In genomic region chr9:4762889-4763521, GRCh38 we compare ENCODE assay signal across 8 cellular contexts. TPM values are rescaled to one million over a fixed set of nuclear protein-coding genes. Genes with fewer than 3 reads are reported as not detected.
DNase-seq lines count a peak whose midpoint lies in the region; ATAC-seq and TF ChIP-seq lines count a peak whose summit lies in the region.

No MANE protein-coding gene starts in this region.

- ATAC-seq in upper lobe of right lung (peak; percentile 67), GM19467 (IDR thresholded peaks at IDR 0.05; ENCODE audit: unreplicated experiment) (no peak)

- intact Hi-C loops in lower leg skin (cut with DNase I; ENCODE audit: low total_unique reads), result loop anchor here (5.0 kb wide), 1 partner anchor 224 kb away; the partner anchor contains the start of gene JAK2
- intact Hi-C loops in upper lobe of right lung (cut with DNase I), result loop anchor here (5.0 to 10.0 kb wide), 2 partner anchors 162 to 224 kb away; partner anchors contain the start of gene JAK2

- peaks cover 14% of the 10 kb centered on the region for H3K4me1 ChIP-seq in upper lobe of right lung

- H3K36me3 ChIP-seq in upper lobe of right lung, result no peaks in the 10 kb centered on the region

- no peaks in the 10 kb centered on the region for H3K27me3 ChIP-seq in upper lobe of right lung

- WGBS in lower leg skin, 2 donors, result 33 to 41% methylated on average over 14 of the region's 14 CpGs

- TF ChIP-seq POLR2A in NB4 (IDR thresholded peaks at IDR 0.05; ENCODE audit: extremely low read depth, insufficient read length) (no peak), lower leg skin (IDR thresholded peaks at IDR 0.05) (no peak)

- DNase-seq in stimulated activated CD4-positive, alpha-beta T cell treated with anti-CD3 and anti-CD28 coated beads, Interleukin-15, amount 100 ng/mL, for 24 hours, result peak; percentile 20
- DNase-seq in stimulated activated CD4-positive, alpha-beta T cell treated with anti-CD3 and anti-CD28 coated beads, Interleukin-2, amount 100 ng/mL, for 48 hours, result no peak
- DNase-seq in NB4 (ENCODE audit: low read depth), result peak; percentile 88
- peak; percentile 44 for DNase-seq in cerebellar cortex (ENCODE audit: low spot score)
- peak; percentile 27 to 83 for DNase-seq in lower leg skin (ENCODE audit: low spot score in 2 of 2)
- DNase-seq in upper lobe of right lung, result no peak
- no peak for DNase-seq in A172 (ENCODE audit: low spot score)

- TF ChIP-seq CTCF in NB4 (IDR thresholded peaks at IDR 0.05; ENCODE audit: low read depth, low read length) (no peak), lower leg skin (IDR thresholded peaks at IDR 0.05) (no peak), upper lobe of right lung (IDR thresholded peaks at IDR 0.05) (no peak)

- H3K4me3 ChIP-seq in NB4 (ENCODE audit: low read depth, low read length) (peak overlapping the region; percentile 38), lower leg skin (ENCODE audit: low read depth, poor library complexity, severe bottlenecking) (no peak overlapping the region), upper lobe of right lung (peak overlapping the region; percentile 36)

- no peaks in the 10 kb centered on the region for H3K9me3 ChIP-seq in upper lobe of right lung

- H3K27ac ChIP-seq in upper lobe of right lung, result peak overlapping the region; percentile 38

RNA-seq across cellular contexts. Expression of gene AK3, which starts 22.0 kb away (rescaled TPM):
- total RNA-seq in lower leg skin (100 to 1,000 TPM in 1 of 4 donors, 10 to 100 TPM in 3; 81.3 to 102 (median 92.9) TPM), upper lobe of right lung (44.2 TPM)
- total RNA-seq in A172 (2014; rRNA removed; shearing (Covaris generic)), result 41.8 and 47.8 TPM in 2 replicates

RNA-seq across cellular contexts. Expression of gene RCL1, which starts 29.7 kb away (rescaled TPM):
- total RNA-seq in lower leg skin (10 to 100 TPM; 30.8 to 54.8 (median 38.4) TPM), upper lobe of right lung (19.6 TPM)
- total RNA-seq in A172 (2014; rRNA removed; shearing (Covaris generic)), result 10.3 and 12.1 TPM in 2 replicates

Comparison
In these comparisons a context has a peak if more than half of its experiments do, and no peak if none do; other contexts are left out.
1. DNase-seq: peak in stimulated activated CD4-positive, alpha-beta T cell treated with anti-CD3 and anti-CD28 coated beads, Interleukin-15, amount 100 ng/mL, for 24 hours (single experiment), NB4 (single experiment), cerebellar cortex (single experiment) and lower leg skin (2 of 2); none in stimulated activated CD4-positive, alpha-beta T cell treated with anti-CD3 and anti-CD28 coated beads, Interleukin-2, amount 100 ng/mL, for 48 hours (0 of 2), upper lobe of right lung (single experiment) and A172 (single experiment).